Comparison of ENCODE assay signal across 27 cellular contexts in the genomic region with DNA sequence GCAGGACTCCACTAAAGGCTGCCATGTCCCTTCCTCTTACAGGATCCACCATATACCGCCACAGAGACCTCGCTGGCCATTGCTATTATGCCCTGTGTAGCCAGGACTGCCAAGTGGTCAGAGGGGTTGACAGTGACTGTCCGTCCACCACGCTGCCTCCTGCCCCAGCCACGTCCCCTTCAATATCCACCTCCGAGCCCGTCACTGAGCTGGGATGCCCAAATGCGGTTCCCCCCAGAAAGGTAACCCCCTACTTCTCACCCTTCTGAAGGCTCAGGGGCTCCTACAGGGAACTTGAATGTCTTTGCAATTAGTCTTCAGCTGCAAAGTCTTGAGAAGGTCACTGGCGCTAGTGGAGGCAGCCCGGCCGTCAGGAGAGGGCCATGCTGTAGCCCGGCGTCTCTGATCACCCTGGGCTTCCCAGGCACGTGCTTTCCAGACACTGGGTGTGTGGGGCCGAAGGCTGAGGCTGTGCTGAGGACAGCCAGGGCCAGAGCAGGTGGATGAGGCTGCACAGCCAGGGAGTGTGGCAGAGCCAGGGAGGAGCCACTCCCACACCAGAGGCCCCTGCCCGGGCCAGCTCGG. TPM values are rescaled to one million over a fixed set of nuclear protein-coding genes. Genes with fewer than 3 reads are reported as not detected.
DNase-seq lines count a peak whose midpoint lies in the region; ATAC-seq and TF ChIP-seq lines count a peak whose summit lies in the region.
"Had no signal": no experiment of that assay in that cellular context is flagged by ENCODE, and none has a peak within 500 bp of the region (broad histone marks: within the 10 kb centered on the region; RNA-seq: fewer than 3 reads in every experiment).

No MANE protein-coding gene starts in this region.

- no peaks in the 10 kb centered on the region for H3K4me1 Mint-ChIP-seq in activated naive CD4-positive, alpha-beta T cell treated with anti-CD3 and anti-CD28 coated beads for 36 hours (ENCODE audit: low read depth)
- H3K4me1 Mint-ChIP-seq: activated CD4-positive, alpha-beta T cell treated with anti-CD3 and anti-CD28 coated beads for 36 hours; brain had no signal

- H3K36me3 ChIP-seq in GM06990 (ENCODE audit: control insufficient read depth, insufficient read depth, low read length) (no peaks in the 10 kb centered on the region), thyroid gland (no peaks in the 10 kb centered on the region)
- H3K36me3 ChIP-seq: esophagus muscularis mucosa, SJSA1 had no signal

- no peaks in the 10 kb centered on the region for H3K4me1 ChIP-seq in thyroid gland
- H3K4me1 ChIP-seq: esophagus muscularis mucosa, psoas muscle, SJSA1 had no signal

- no peaks in the 10 kb centered on the region for H3K9me3 ChIP-seq in thyroid gland
- H3K9me3 ChIP-seq: esophagus muscularis mucosa, psoas muscle, SJSA1 had no signal

- H3K9me3 Mint-ChIP-seq in activated naive CD4-positive, alpha-beta T cell treated with anti-CD3 and anti-CD28 coated beads for 36 hours: no peaks in the 10 kb centered on the region
- H3K9me3 Mint-ChIP-seq: effector memory CD8-positive, alpha-beta T cell had no signal

- intact Hi-C loops in activated naive CD4-positive, alpha-beta T cell treated with anti-CD3 and anti-CD28 coated beads for 36 hours (cut with micrococcal nuclease): no loop called here
- intact Hi-C loops in sciatic nerve (cut with DNase I) (no loop called here), thyroid gland (cut with DNase I) (no loop called here)

- CTCF ChIA-PET in activated naive CD4-positive, alpha-beta T cell treated with anti-CD3 and anti-CD28 coated beads for 36 hours (lab: Charles Lee): no interaction called here

- no peaks in the 10 kb centered on the region for H3K36me3 Mint-ChIP-seq in activated naive CD4-positive, alpha-beta T cell treated with anti-CD3 and anti-CD28 coated beads for 36 hours (ENCODE audit: low read depth)
- H3K36me3 Mint-ChIP-seq: brain had no signal

- TF ChIP-seq POLR2A in thyroid gland (IDR thresholded peaks at IDR 0.05): no peak

- no peak overlapping the region for H3K4me3 Mint-ChIP-seq in activated naive CD4-positive, alpha-beta T cell treated with anti-CD3 and anti-CD28 coated beads for 36 hours
- H3K4me3 Mint-ChIP-seq: activated CD4-positive, alpha-beta T cell treated with anti-CD3 and anti-CD28 coated beads for 36 hours; brain; effector memory CD8-positive, alpha-beta T cell had no signal

- no peak overlapping the region for H3K4me3 ChIP-seq in GM06990 (replicated peaks; ENCODE audit: low read depth, low read length)
- H3K4me3 ChIP-seq in thyroid gland (replicated peaks in 1 of 3): no peak overlapping the region
- H3K4me3 ChIP-seq: esophagus muscularis mucosa, psoas muscle, SJSA1, skin epidermis had no signal

- 79 to 81% methylated on average over 10 of the region's 17 CpGs for whole genome bisulfite sequencing in thyroid gland, 2 donors

- TF ChIP-seq CTCF in GM06990 (IDR thresholded peaks at IDR 0.05; ENCODE audit: insufficient read depth, low read length, poor library complexity, severe bottlenecking) (no peak), thyroid gland (IDR thresholded peaks at IDR 0.05) (no peak)

- H3K27ac ChIP-seq in thyroid gland: no peak overlapping the region
- H3K27ac ChIP-seq: esophagus muscularis mucosa, psoas muscle, SJSA1, skin epidermis had no signal

- DNase-seq in activated naive CD4-positive, alpha-beta T cell treated with anti-CD3 and anti-CD28 coated beads for 36 hours: peak; percentile 0
- no peak for DNase-seq in activated naive CD4-positive, alpha-beta T cell treated with anti-CD3 and anti-CD28 coated beads, Interleukin-2, amount 50 U/mL, for 16 hours
- peak; percentile 1 for DNase-seq in GM06990 (ENCODE audit: extremely low read depth, insufficient read length)
- peak; percentile 37 for DNase-seq in islet precursor cell
- DNase-seq in sciatic nerve (ENCODE audit: low spot score): peak; percentile 34
- DNase-seq in HCEC 1CT: no peak
- no peak for DNase-seq in thyroid gland
- DNase-seq: activated T-cell treated with anti-CD3 and anti-CD28 coated beads, Interleukin-2, amount 50 U/mL, for 48 hours; COR-L47; DND-41; effector memory CD8-positive, alpha-beta T cell; hippocampal formation; Karpas-422; stimulated activated CD4-positive, alpha-beta T cell treated with anti-CD3 and anti-CD28 coated beads, Interleukin-1b, Interleukin-23, amount 100 ng/mL, for 48 hours had no signal

- H3K27me3 ChIP-seq in GM06990 (replicated peaks; ENCODE audit: control insufficient read depth, insufficient read depth, low read length) (no peaks in the 10 kb centered on the region), thyroid gland (no peaks in the 10 kb centered on the region)
- H3K27me3 ChIP-seq: SJSA1 had no signal

- no peak for ATAC-seq in sciatic nerve
- no peak for ATAC-seq in GM21423 (IDR thresholded peaks at IDR 0.05; ENCODE audit: unreplicated experiment)
- ATAC-seq: activated CD4-positive, alpha-beta T cell treated with anti-CD3 and anti-CD28 coated beads for 36 hours; effector memory CD8-positive, alpha-beta T cell; HCT116; Panc1; psoas muscle had no signal

- H3K27ac Mint-ChIP-seq in activated naive CD4-positive, alpha-beta T cell treated with anti-CD3 and anti-CD28 coated beads for 36 hours: no peak overlapping the region
- H3K27ac Mint-ChIP-seq: activated CD4-positive, alpha-beta T cell treated with anti-CD3 and anti-CD28 coated beads for 36 hours; brain; effector memory CD8-positive, alpha-beta T cell had no signal

- H3K27me3 Mint-ChIP-seq in activated naive CD4-positive, alpha-beta T cell treated with anti-CD3 and anti-CD28 coated beads for 36 hours (ENCODE audit: low read depth): no peaks in the 10 kb centered on the region
- H3K27me3 Mint-ChIP-seq: activated CD4-positive, alpha-beta T cell treated with anti-CD3 and anti-CD28 coated beads for 36 hours; brain; effector memory CD8-positive, alpha-beta T cell had no signal

RNA-seq across cellular contexts. Expression of a gene that starts 30.0 kb away (rescaled TPM):
- not detected for total RNA-seq in activated naive CD4-positive, alpha-beta T cell treated with anti-CD3 and anti-CD28 coated beads for 36 hours
- total RNA-seq in sciatic nerve (0.71 TPM), thyroid gland (not detected)
- total RNA-seq: activated CD4-positive, alpha-beta T cell treated with anti-CD3 and anti-CD28 coated beads for 36 hours; frontal cortex; SJSA1; subcutaneous adipose tissue; T-helper 1 cell treated with Interleukin-12 subunit alpha and Interleukin-12 subunit beta and Interleukin-4 antibody, amounts not matched to agents 30 ng/mL and 1 ng/mL, for 36 hours; ureter had no signal

RNA-seq across cellular contexts. Expression of a gene that starts 35.1 kb away (rescaled TPM):
- total RNA-seq in activated naive CD4-positive, alpha-beta T cell treated with anti-CD3 and anti-CD28 coated beads for 36 hours: not detected
- total RNA-seq in sciatic nerve (0.27 TPM), thyroid gland (not detected)
- total RNA-seq: activated CD4-positive, alpha-beta T cell treated with anti-CD3 and anti-CD28 coated beads for 36 hours; frontal cortex; subcutaneous adipose tissue; T-helper 1 cell treated with Interleukin-12 subunit alpha and Interleukin-12 subunit beta and Interleukin-4 antibody, amounts not matched to agents 30 ng/mL and 1 ng/mL, for 36 hours; ureter had no signal

Comparison
In these comparisons a context has a peak if more than half of its experiments do, and no peak if none do; other contexts are left out.
1. DNase-seq: peak in activated naive CD4-positive, alpha-beta T cell treated with anti-CD3 and anti-CD28 coated beads for 36 hours (single experiment), GM06990 (single experiment), islet precursor cell (single experiment) and sciatic nerve (single experiment); none in activated naive CD4-positive, alpha-beta T cell treated with anti-CD3 and anti-CD28 coated beads, Interleukin-2, amount 50 U/mL, for 16 hours (single experiment), HCEC 1CT (single experiment) and thyroid gland (0 of 2).